Comparison of ENCODE assay signal across 9 cellular contexts in the genomic region with DNA sequence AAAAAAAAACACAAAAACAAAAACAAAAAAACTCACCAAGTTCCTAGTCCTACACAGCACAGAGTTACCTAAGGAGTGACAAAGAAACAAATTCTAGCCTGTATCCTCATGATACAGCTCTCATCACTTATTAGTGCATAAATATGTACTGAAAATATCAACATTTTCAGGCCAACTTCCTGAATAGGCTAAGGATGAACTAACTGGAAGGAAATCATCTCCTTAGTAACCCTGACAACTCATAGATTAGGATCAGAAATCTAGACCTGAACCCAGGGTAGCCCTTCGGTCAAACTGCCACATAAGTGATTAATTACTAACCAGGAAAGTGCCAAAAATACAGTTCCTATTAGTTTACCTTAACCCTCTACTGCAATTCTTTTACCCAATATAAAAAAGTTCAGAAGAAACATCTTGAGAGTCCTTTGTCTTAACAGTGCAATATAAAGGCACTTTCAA. TPM values are rescaled to one million over a fixed set of nuclear protein-coding genes. Genes with fewer than 3 reads are reported as not detected.
A peak's percentile ranks its signal among the peaks of the same experiment; 100 is the strongest.
DNase-seq lines count a peak whose midpoint lies in the region; ATAC-seq and TF ChIP-seq lines count a peak whose summit lies in the region.
"Had no signal": no experiment of that assay in that cellular context is flagged by ENCODE, and none has a peak within 500 bp of the region (broad histone marks: within the 10 kb centered on the region; RNA-seq: fewer than 3 reads in every experiment).

No MANE protein-coding gene starts in this region.

- peak overlapping the region; percentile 66; the same call in 1 of the 2 replicates for H3K4me2 ChIP-seq in KMS-11

- DNase-seq in dorsolateral prefrontal cortex (no peak), NCI-H1048 (lab: John Stamatoyannopoulos, UW) (no peak), nucleus accumbens (lab: John Stamatoyannopoulos, UW) (no peak)
- DNase-seq: stimulated activated CD4-positive, alpha-beta T cell treated with anti-CD3 and anti-CD28 coated beads, Interleukin-12 subunit alpha, Interleukin-12 subunit beta, amount 100 ng/mL, for 4 hours had no signal

- TF ChIP-seq CTCF in 22Rv1 (IDR thresholded peaks at IDR 0.05), result no peak
- TF ChIP-seq CTCF in KMS-11 (conservative IDR thresholded peaks at IDR 0.05; ENCODE audit: low read depth, low read length), result no peak
- no peak for TF ChIP-seq CTCF in dorsolateral prefrontal cortex (IDR thresholded peaks at IDR 0.05 in 54 of 56, conservative IDR thresholded peaks at IDR 0.05 in 2 of 56; ENCODE audit: low read depth in 1 of 56, partially characterized antibody in 56 of 56)

- ATAC-seq in GM18511 (IDR thresholded peaks at IDR 0.05; ENCODE audit: unreplicated experiment) (no peak), GM19397 (IDR thresholded peaks at IDR 0.05; ENCODE audit: unreplicated experiment) (no peak)

- H4K20me1 ChIP-seq in KMS-11 (ENCODE audit: insufficient read depth), result no peaks in the 10 kb centered on the region; the same call in 1 of the 2 replicates

- H3K27ac ChIP-seq in 22Rv1 (peak overlapping the region; percentile 70), KMS-11 (no peak overlapping the region; the same call in 1 of the 2 replicates), dorsolateral prefrontal cortex (peak overlapping the region in 46 of 59 donors; percentile 1 to 79 (median 47)), muscle layer of duodenum (ENCODE audit: low read length) (peak overlapping the region; percentile 52)

- no peak overlapping the region for H2AFZ ChIP-seq in KMS-11 (ENCODE audit: low read depth)

- H3K36me3 ChIP-seq in KMS-11 (ENCODE audit: insufficient read depth) (no peaks in the 10 kb centered on the region; the same call in 1 of the 2 replicates), muscle layer of duodenum (ENCODE audit: control insufficient read depth in 1 of 2, insufficient read depth in 2 of 2, low read length in 2 of 2) (no peaks in the 10 kb centered on the region)

- H3K27me3 ChIP-seq in KMS-11 (ENCODE audit: insufficient read depth, low read depth) (no peaks in the 10 kb centered on the region), dorsolateral prefrontal cortex (no peaks in the 10 kb centered on the region), muscle layer of duodenum (ENCODE audit: low read depth, low read length) (no peaks in the 10 kb centered on the region)

- peaks cover 93% of the 10 kb centered on the region for H3K79me2 ChIP-seq in KMS-11 (ENCODE audit: insufficient read depth, low read depth)

- no peak overlapping the region for H3K4me3 ChIP-seq in KMS-11 (IDR thresholded peaks at IDR 0.05; ENCODE audit: insufficient read depth, low read depth, low read length)
- H3K4me3 ChIP-seq in dorsolateral prefrontal cortex, result no peak overlapping the region
- H3K4me3 ChIP-seq in muscle layer of duodenum (ENCODE audit: low read depth in 1 of 2, low read length in 2 of 2), result no peak overlapping the region

- H3K9ac ChIP-seq in KMS-11, result no peak overlapping the region; the same call in 1 of the 2 replicates

- intact Hi-C loops in dorsolateral prefrontal cortex (cut with DNase I), result no loop called here

- peaks cover 63% of the 10 kb centered on the region for H3K4me1 ChIP-seq in KMS-11 (ENCODE audit: low read depth, poor library complexity, severe bottlenecking)
- peaks cover 9 to 10% of the 10 kb centered on the region in 2 donors for H3K4me1 ChIP-seq in muscle layer of duodenum (ENCODE audit: control insufficient read depth in 1 of 2, insufficient read depth in 2 of 2, low read length in 2 of 2)

- no peaks in the 10 kb centered on the region for H3K9me3 ChIP-seq in muscle layer of duodenum (ENCODE audit: control insufficient read depth in 1 of 2, low read length in 2 of 2)

RNA-seq across cellular contexts. Expression of a gene that starts 40.0 kb away (rescaled TPM):
- 10 to 100 TPM; 38.0 to 80.2 (median 50.1) TPM for total RNA-seq in dorsolateral prefrontal cortex
